22 cellular contexts compared by ENCODE assay signal in the genomic region with DNA sequence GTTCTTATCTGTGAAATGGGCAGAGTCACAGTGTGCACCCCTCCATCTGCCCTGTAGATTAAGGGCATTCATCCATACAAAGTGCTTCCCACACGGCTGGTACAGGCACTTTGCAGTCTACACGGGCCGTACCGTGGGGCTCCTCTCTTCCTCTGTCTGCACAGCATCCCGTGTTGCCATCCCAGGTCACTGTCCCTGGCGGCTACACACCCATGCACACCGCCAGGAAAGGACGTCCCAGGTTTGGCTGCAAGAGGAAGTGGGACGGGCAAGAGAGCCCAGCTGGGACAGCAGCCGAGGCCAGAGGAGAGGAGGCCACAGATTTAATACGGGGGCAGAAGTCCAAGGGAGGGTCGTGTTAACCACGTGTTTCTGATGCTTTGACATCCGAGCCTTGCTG.
DNase-seq lines count a peak whose midpoint lies in the region; ATAC-seq, FAIRE-seq and TF ChIP-seq lines count a peak whose summit lies in the region.
"Had no signal": no experiment of that assay in that cellular context is flagged by ENCODE, and none has a peak within 500 bp of the region (broad histone marks: within the 10 kb centered on the region; RNA-seq: fewer than 3 reads in every experiment).

No MANE protein-coding gene starts in this region.

- H3K27me3 Mint-ChIP-seq in type B pancreatic cell = peaks cover 7% of the 10 kb centered on the region

- H4K91ac ChIP-seq in H1 (replicated peaks; ENCODE audit: insufficient read length, low read length) = no peak overlapping the region

- no peak overlapping the region for H3K4ac ChIP-seq in H1 (replicated peaks; ENCODE audit: insufficient read length, low read depth, low read length)

- H2BK120ac ChIP-seq in H1 (replicated peaks; ENCODE audit: low read depth, low read length) = no peak overlapping the region

- H3K9me3 ChIP-seq in right cardiac atrium (ENCODE audit: control insufficient read depth, low read length) = no peaks in the 10 kb centered on the region
- H3K9me3 ChIP-seq in H1 (ENCODE audit: insufficient read depth in 2 of 2, low read depth in 1 of 2, low read length in 1 of 2) = no peaks in the 10 kb centered on the region
- H3K9me3 ChIP-seq in lower lobe of right lung = peaks cover 4% of the 10 kb centered on the region
- H3K9me3 ChIP-seq in spleen = peaks cover 0 to 9% (median 6%) of the 10 kb centered on the region in 8 donors

- no peak overlapping the region for H3K27ac Mint-ChIP-seq in type B pancreatic cell
- H3K27ac Mint-ChIP-seq: CD4-positive, alpha-beta T cell; HFFc6 had no signal

- H3K36me3 ChIP-seq in H1 (ENCODE audit: control insufficient read depth in 2 of 4, insufficient read depth in 4 of 4, low read length in 3 of 4) (no peaks in the 10 kb centered on the region), lower lobe of right lung (no peaks in the 10 kb centered on the region), spleen (peaks cover 0 to 24% (median 0%) of the 10 kb centered on the region in 6 donors)

- no peak overlapping the region for H2BK5ac ChIP-seq in H1 (ENCODE audit: low read depth, low read length)

- no peak overlapping the region for H3K4me3 Mint-ChIP-seq in type B pancreatic cell
- H3K4me3 Mint-ChIP-seq: CD4-positive, alpha-beta T cell; GM23338; HFFc6 had no signal

- H3K23ac ChIP-seq in H1 (ENCODE audit: insufficient read length) = no peak overlapping the region

- peak overlapping the region; percentile 81 for H4K8ac ChIP-seq in H1 (ENCODE audit: extremely low read depth, insufficient read depth, low read length)

- no peak overlapping the region for H3K9ac ChIP-seq in H1 (replicated peaks in 1 of 4; ENCODE audit: extremely low read depth in 1 of 4, low read depth in 3 of 4, low read length in 3 of 4)

- POLR2A ChIA-PET in H1 (lab: Charles Lee; ENCODE audit: partially characterized antibody) = no interaction called here

- H3K4me3 ChIP-seq in right cardiac atrium (ENCODE audit: low read length) = no peak overlapping the region
- no peak overlapping the region for H3K4me3 ChIP-seq in H1 (ENCODE audit: extremely low read depth in 1 of 4, insufficient read depth in 2 of 4, low read depth in 3 of 4, low read length in 4 of 4)
- no peak overlapping the region for H3K4me3 ChIP-seq in lower lobe of right lung
- H3K4me3 ChIP-seq in spleen = no peak overlapping the region
- H3K4me3 ChIP-seq: A549, GM23338 had no signal

- TF ChIP-seq POLR2A in H1 (IDR thresholded peaks at IDR 0.05; ENCODE audit: control extremely low read depth in 1 of 2, low read depth in 2 of 2, low read length in 2 of 2) (no peak), spleen (IDR thresholded peaks at IDR 0.05) (no peak)

- H3K79me2 ChIP-seq in H1 (ENCODE audit: control insufficient read depth in 1 of 2, insufficient read depth in 2 of 2, low read length in 2 of 2) = no peaks in the 10 kb centered on the region

- in situ Hi-C loops in GM13976 (cut with MboI; ENCODE audit: low sequenced_read_pairs, unreplicated experiment) = no loop called here

- CTCF ChIA-PET in H1 (lab: Charles Lee; ENCODE audit: partially characterized antibody) = no interaction called here

- no peak overlapping the region for H2BK12ac ChIP-seq in H1 (ENCODE audit: low read depth, low read length)

- no peak for TF ChIP-seq EP300 in H1 (IDR thresholded peaks at IDR 0.05; ENCODE audit: borderline replicate concordance in 1 of 2, low read depth in 2 of 2, low read length in 2 of 2)

- intact Hi-C loops in Right ventricle myocardium inferior (cut with DNase I) (no loop called here), right cardiac atrium (cut with DNase I) (no loop called here), lower lobe of right lung (cut with DNase I) (no loop called here), spleen (cut with DNase I; ENCODE audit: low total_unique reads) (no loop called here), sciatic nerve (cut with DNase I) (no loop called here)

- TF ChIP-seq CTCF in H1 (IDR thresholded peaks at IDR 0.05; ENCODE audit: control extremely low read depth in 1 of 3, insufficient read depth in 1 of 3, low read depth in 1 of 3, low read length in 3 of 3) (no peak), lower lobe of right lung (IDR thresholded peaks at IDR 0.05) (no peak), spleen (IDR thresholded peaks at IDR 0.05 in 8 of 11, conservative IDR thresholded peaks at IDR 0.05 in 3 of 11) (no peak), GM13976 (IDR thresholded peaks at IDR 0.05; ENCODE audit: borderline replicate concordance, control extremely low read depth, extremely low read depth, insufficient read depth, missing control alignments) (no peak), type B pancreatic cell (conservative IDR thresholded peaks at IDR 0.05) (no peak)

- no peaks in the 10 kb centered on the region for H3K4me1 ChIP-seq in right cardiac atrium (ENCODE audit: control insufficient read depth, insufficient read depth, low read length)
- peaks cover 0 to 4% (median 0%) of the 10 kb centered on the region in 4 experiments; a peak in 1 of 7 replicates for H3K4me1 ChIP-seq in H1 (replicated peaks in 1 of 4; ENCODE audit: control insufficient read depth in 3 of 4, insufficient read depth in 4 of 4, low read length in 3 of 4)
- no peaks in the 10 kb centered on the region for H3K4me1 ChIP-seq in lower lobe of right lung
- no peaks in the 10 kb centered on the region for H3K4me1 ChIP-seq in spleen
- H3K4me1 ChIP-seq: A549 had no signal

- no peaks in the 10 kb centered on the region for H3K23me2 ChIP-seq in H1 (ENCODE audit: low read depth, low read length)

- H3K79me1 ChIP-seq in H1 (ENCODE audit: low read depth, low read length) = no peaks in the 10 kb centered on the region

- FAIRE-seq in H1 (lab: Jason Lieb, UNC) = no peak
- FAIRE-seq: A549, GM12892 had no signal

- ATAC-seq in Right ventricle myocardium inferior (no peak), right cardiac atrium (no peak), lower lobe of right lung (no peak), sciatic nerve (no peak)
- ATAC-seq: A549, GM23338, HCT116 had no signal

- no peak overlapping the region for H3K18ac ChIP-seq in H1 (ENCODE audit: extremely low read depth, low read length)

- H3K9me3 Mint-ChIP-seq in type B pancreatic cell = no peaks in the 10 kb centered on the region
- H3K9me3 Mint-ChIP-seq: GM23338, HFFc6 had no signal

- H4K5ac ChIP-seq in H1 (ENCODE audit: insufficient read length, low read depth, low read length) = no peak overlapping the region

- H3K27ac ChIP-seq in right cardiac atrium (ENCODE audit: low read length) (no peak overlapping the region), H1 (ENCODE audit: low read depth, low read length) (no peak overlapping the region), lower lobe of right lung (no peak overlapping the region), spleen (no peak overlapping the region)
- H3K27ac ChIP-seq: 22Rv1, A549, C4-2B, HL-60 had no signal

- no peak overlapping the region for H3K4me2 ChIP-seq in H1 (ENCODE audit: insufficient read depth in 1 of 2, low read depth in 2 of 2, low read length in 2 of 2)
- H3K4me2 ChIP-seq: A549, GM23338 had no signal

- no peaks in the 10 kb centered on the region for H3K27me3 ChIP-seq in right cardiac atrium (ENCODE audit: control insufficient read depth, insufficient read depth)
- H3K27me3 ChIP-seq in H1 (replicated peaks in 1 of 4; ENCODE audit: control insufficient read depth in 3 of 4, extremely low read depth in 1 of 4, insufficient read depth in 3 of 4, low read length in 3 of 4) = no peaks in the 10 kb centered on the region
- H3K27me3 ChIP-seq in lower lobe of right lung (ENCODE audit: low read depth) = peaks cover 9% of the 10 kb centered on the region
- peaks cover 0 to 33% (median 0%) of the 10 kb centered on the region in 7 donors for H3K27me3 ChIP-seq in spleen (replicated peaks in 1 of 7)

- H2AK5ac ChIP-seq in H1 (ENCODE audit: low read depth, low read length) = no peak overlapping the region

- 61% methylated on average over 14 of the region's 14 CpGs for WGBS in right cardiac atrium
- WGBS in H1 (ENCODE audit: extremely low coverage in 1 of 2, insufficient coverage in 1 of 2, insufficient read length in 1 of 2, insufficient replicate concordance in 2 of 2, low coverage in 1 of 2, low lambda C conversion rate in 2 of 2, missing lambda C conversion rate in 1 of 2), 2 experiments = 83% methylated on average over 14 of the region's 14 CpGs; no CpG with 5 or more reads in 1 of the 2 experiments
- 56 to 65% (median 62%) methylated on average over 10 to 14 of the region's 14 CpGs for WGBS in spleen, 5 donors

- no peaks in the 10 kb centered on the region for H4K20me1 ChIP-seq in H1 (replicated peaks in 1 of 2; ENCODE audit: control insufficient read depth in 1 of 2, insufficient read depth in 2 of 2, low read length in 2 of 2)

- no peak overlapping the region for H3K56ac ChIP-seq in H1 (replicated peaks; ENCODE audit: insufficient read length, low read depth, low read length)

- no peak overlapping the region for H2BK15ac ChIP-seq in H1 (ENCODE audit: low read length)

- no peaks in the 10 kb centered on the region for H3K36me3 Mint-ChIP-seq in type B pancreatic cell

- peaks cover 6% of the 10 kb centered on the region for H3K4me1 Mint-ChIP-seq in type B pancreatic cell (ENCODE audit: unreplicated experiment)

- H2AFZ ChIP-seq in H1 (ENCODE audit: low read length) = no peak overlapping the region
- H2AFZ ChIP-seq: GM23338 had no signal

- DNase-seq in Right ventricle myocardium inferior (ENCODE audit: missing footprints) (peak; percentile 63), right cardiac atrium (no peak), H1 (ENCODE audit: low read depth in 1 of 2, low spot score in 2 of 2) (no peak), lower lobe of right lung (peak; percentile 14), spleen (peak; percentile 58), sciatic nerve (ENCODE audit: low spot score) (no peak), GM13976 (ENCODE audit: low spot score) (no peak), type B pancreatic cell (ENCODE audit: extremely low spot score, unreplicated experiment) (no peak)
- DNase-seq: AML-193; CD4-positive, alpha-beta T cell; DMS153; DMS79; GDM1; H7; HFFc6 had no signal

- no peak for TF ChIP-seq RAD21 in H1 (IDR thresholded peaks at IDR 0.05 in 1 of 2, conservative IDR thresholded peaks at IDR 0.05 in 1 of 2; ENCODE audit: low read depth in 2 of 2, low read length in 2 of 2)

- H3K14ac ChIP-seq in H1 (ENCODE audit: insufficient read length) = no peak overlapping the region

- no peak overlapping the region for H2BK20ac ChIP-seq in H1 (ENCODE audit: low read length)

TF ChIP-seq in H1, 55 proteins besides CTCF, POLR2A, EP300 and RAD21 (continues in another document):
- TF ChIP-seq JUN (IDR thresholded peaks at IDR 0.05; ENCODE audit: low read depth, low read length) (no peak), CHD2 (IDR thresholded peaks at IDR 0.05; ENCODE audit: low read length) (no peak), SAP30 (IDR thresholded peaks at IDR 0.05; ENCODE audit: insufficient read depth, insufficient replicate concordance, low read length) (no peak), TBP (IDR thresholded peaks at IDR 0.05; ENCODE audit: low read depth, low read length) (no peak), CBX8 (IDR thresholded peaks at IDR 0.05; ENCODE audit: borderline replicate concordance, low read depth, low read length) (no peak), KDM5A (IDR thresholded peaks at IDR 0.05; ENCODE audit: low read length) (no peak)
- TF ChIP-seq, protein P1, sequence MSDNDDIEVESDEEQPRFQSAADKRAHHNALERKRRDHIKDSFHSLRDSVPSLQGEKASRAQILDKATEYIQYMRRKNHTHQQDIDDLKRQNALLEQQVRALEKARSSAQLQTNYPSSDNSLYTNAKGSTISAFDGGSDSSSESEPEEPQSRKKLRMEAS (IDR thresholded peaks at IDR 0.05) = no peak

Comparison
In these comparisons a context has a peak if more than half of its experiments do, and no peak if none do; other contexts are left out.
1. DNase-seq: peak in Right ventricle myocardium inferior (single experiment), lower lobe of right lung (single experiment) and spleen (single experiment); none in right cardiac atrium (0 of 3), H1 (0 of 2), sciatic nerve (single experiment), GM13976 (single experiment) and type B pancreatic cell (single experiment).